15 cellular contexts compared by ENCODE assay signal in genomic region chr5:88396635-88397285, GRCh38.
A peak's percentile ranks its signal among the peaks of the same experiment; 100 is the strongest.
DNase-seq lines count a peak whose midpoint lies in the region; TF ChIP-seq lines count a peak whose summit lies in the region.
"Had no signal": no experiment of that assay in that cellular context is flagged by ENCODE, and none has a peak within 500 bp of the region (broad histone marks: within the 10 kb centered on the region; RNA-seq: fewer than 3 reads in every experiment).

No MANE protein-coding gene starts in this region.

- H3K27me3 ChIP-seq in HUES64 (ENCODE audit: insufficient read depth, low read length) (peaks cover 7% of the 10 kb centered on the region; the same call in 1 of the 2 replicates), ovary (no peaks in the 10 kb centered on the region)
- H3K27me3 ChIP-seq: adrenal gland had no signal

- H3K9me3 ChIP-seq in HUES64 (ENCODE audit: insufficient read depth, low read depth, low read length) (no peaks in the 10 kb centered on the region), ovary (no peaks in the 10 kb centered on the region)
- H3K9me3 ChIP-seq: adrenal gland, lower lobe of right lung had no signal

- H3K9ac ChIP-seq in HUES64 (ENCODE audit: low read depth, low read length) = no peak overlapping the region

- intact Hi-C loops in ovary (cut with DNase I) = no loop called here

- TF ChIP-seq CTCF in ovary (IDR thresholded peaks at IDR 0.05) = no peak

- DNase-seq in caudate nucleus (lab: John Stamatoyannopoulos, UW) (peak in 10 of 61 donors; percentile 18 to 48 (median 30)), inferior parietal cortex (ENCODE audit: extremely low spot score) (peak; percentile 63), substantia nigra (lab: John Stamatoyannopoulos, UW) (peak in 14 of 49 donors; percentile 6 to 68 (median 30)), ovary (no peak), DMS153 treated with DMSO at 0.1 percent for 48 hours (lab: John Stamatoyannopoulos, UW; ENCODE audit: unreplicated experiment) (no peak)
- DNase-seq in NK-92 treated with Interleukin-12 subunit alpha and Interleukin-12 subunit beta, amount 100 ng/mL, for 24 hours (lab: John Stamatoyannopoulos, UW) = no peak
- DNase-seq: HFFc6; lower lobe of right lung; naive thymus-derived CD8-positive, alpha-beta T cell; NCI-H187 treated with DMSO at 0.1 percent for 48 hours; NCI-H510A; OCI-M1; SIG-M5 had no signal

- peak overlapping the region; percentile 46; the same call in 1 of the 2 replicates for H3K27ac ChIP-seq in HUES64 (ENCODE audit: low read depth, low read length)
- peak overlapping the region; percentile 95 for H3K27ac ChIP-seq in caudate nucleus (ENCODE audit: low read depth, low read length)
- peak overlapping the region; percentile 85 for H3K27ac ChIP-seq in substantia nigra (ENCODE audit: low read depth, low read length, poor library complexity, severe bottlenecking)
- no peak overlapping the region for H3K27ac ChIP-seq in ovary
- H3K27ac ChIP-seq: adrenal gland, lower lobe of right lung had no signal

- TF ChIP-seq EP300 in ovary (IDR thresholded peaks at IDR 0.05) = no peak

- no peak for TF ChIP-seq POLR2A in ovary (IDR thresholded peaks at IDR 0.05)

- no peaks in the 10 kb centered on the region for H3K36me3 ChIP-seq in HUES64 (ENCODE audit: insufficient read depth, low read length)
- H3K36me3 ChIP-seq in ovary = no peaks in the 10 kb centered on the region
- H3K36me3 ChIP-seq: adrenal gland, lower lobe of right lung had no signal

- H3K4me1 ChIP-seq in HUES64 (ENCODE audit: insufficient read depth, low read length) = peaks cover 93% of the 10 kb centered on the region
- H3K4me1 ChIP-seq in ovary (ENCODE audit: insufficient read depth) = no peaks in the 10 kb centered on the region
- H3K4me1 ChIP-seq: adrenal gland, lower lobe of right lung had no signal

- H3K4me3 ChIP-seq in HUES64 (ENCODE audit: low read length) (peak overlapping the region; percentile 40; the same call in 1 of the 2 replicates), ovary (no peak overlapping the region)
- H3K4me3 ChIP-seq: adrenal gland, lower lobe of right lung had no signal

- WGBS in HUES64 = 20% methylated on average over 7 of the region's 8 CpGs
- 78 to 80% (median 78%) methylated on average over 8 of the region's 8 CpGs for WGBS in ovary, 3 donors

Comparison
In these comparisons a context has a peak if more than half of its experiments do, and no peak if none do; other contexts are left out.
1. H3K27ac ChIP-seq: peak in HUES64 (single experiment), caudate nucleus (single experiment) and substantia nigra (single experiment); none in ovary (0 of 2).